6 cellular contexts compared by ENCODE assay signal in genomic region chr15:26936502-26936901, GRCh38. TPM values are rescaled to one million over a fixed set of nuclear protein-coding genes. Genes with fewer than 3 reads are reported as not detected.
"Had no signal": no experiment of that assay in that cellular context is flagged by ENCODE, and none has a peak within 500 bp of the region (broad histone marks: within the 10 kb centered on the region; RNA-seq: fewer than 3 reads in every experiment).

No MANE protein-coding gene starts in this region.

- H3K36me3 Mint-ChIP-seq: IgD-negative memory B cell had no signal

- H3K27ac Mint-ChIP-seq: IgD-negative memory B cell had no signal

- H3K4me3 Mint-ChIP-seq: IgD-negative memory B cell had no signal

- DNase-seq: IMR-90, KBM-7, KG1 had no signal

- H3K4me1 Mint-ChIP-seq: IgD-negative memory B cell had no signal

- H3K27me3 Mint-ChIP-seq: IgD-negative memory B cell had no signal

RNA-seq across cellular contexts. Expression of gene GABRG3, which starts 34.5 kb away (rescaled TPM):
- total RNA-seq: HepG2, HT-29, IMR-90 had no signal
